9 cellular contexts compared by ENCODE assay signal in the genomic region with DNA sequence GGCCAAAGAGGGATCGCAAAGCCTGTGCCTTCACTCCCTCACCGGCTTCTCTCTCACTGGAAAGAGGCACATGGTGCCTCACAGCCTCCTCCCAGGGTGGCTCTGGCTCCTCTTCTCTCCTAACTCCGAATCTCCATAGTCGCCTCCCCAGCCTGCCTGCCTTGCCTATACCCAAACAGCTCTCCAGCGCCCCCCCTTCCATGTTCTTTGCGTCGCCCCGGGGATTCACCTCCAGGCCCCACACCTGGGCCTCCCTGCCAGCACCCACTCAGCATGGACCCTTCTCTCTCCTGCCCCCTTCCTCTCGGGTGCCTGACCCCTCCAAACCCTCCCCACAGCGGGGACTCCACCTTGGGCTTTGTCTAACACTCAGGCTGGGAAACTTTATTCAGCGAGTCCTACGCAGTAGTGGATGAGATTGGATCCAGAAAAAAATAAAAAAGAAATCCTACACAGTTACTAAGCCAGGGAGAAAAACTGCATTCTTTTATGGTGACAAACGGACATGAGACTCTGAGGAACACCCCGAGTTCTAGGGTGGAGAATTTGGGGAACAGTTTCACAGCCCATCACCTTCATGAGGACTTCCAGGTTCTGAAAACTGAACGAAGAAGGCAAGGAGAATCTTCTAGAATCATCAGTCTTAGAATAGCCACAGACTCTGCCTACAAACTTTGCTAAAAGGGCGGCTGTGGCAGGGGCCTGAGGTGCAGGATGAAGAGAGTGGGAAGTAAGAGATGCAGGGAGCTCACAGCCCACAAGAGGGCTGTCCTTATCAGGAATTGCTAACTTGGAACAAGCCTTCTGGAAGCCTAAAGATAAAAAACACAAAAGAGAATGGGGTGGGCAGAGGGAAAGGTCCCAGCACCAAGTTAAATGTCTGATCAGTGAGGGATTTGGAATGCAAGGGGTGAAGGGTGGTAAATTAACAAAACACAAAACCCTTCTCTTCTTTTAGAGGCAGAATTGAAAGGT. TPM values are rescaled to one million over a fixed set of nuclear protein-coding genes. Genes with fewer than 3 reads are reported as not detected.
DNase-seq lines count a peak whose midpoint lies in the region; ATAC-seq and TF ChIP-seq lines count a peak whose summit lies in the region.
"Had no signal": no experiment of that assay in that cellular context is flagged by ENCODE, and none has a peak within 500 bp of the region (broad histone marks: within the 10 kb centered on the region; RNA-seq: fewer than 3 reads in every experiment).

No MANE protein-coding gene starts in this region.

- H3K4me1 Mint-ChIP-seq in WTC11 (peaks cover 24% of the 10 kb centered on the region), type B pancreatic cell (ENCODE audit: unreplicated experiment) (peaks cover 24% of the 10 kb centered on the region)
- peaks cover 56% of the 10 kb centered on the region for H3K4me1 Mint-ChIP-seq in stimulated activated naive CD8-positive, alpha-beta T cell treated with anti-CD3 and anti-CD28 coated beads, Interleukin-15, amount 100 ng/mL, for 72 hours

- peak; percentile 5 for DNase-seq in SKM-1 (lab: John Stamatoyannopoulos, UW; ENCODE audit: unreplicated experiment)
- DNase-seq in SKM-1 treated with dmso at 0.1 percent for 144 hours (lab: John Stamatoyannopoulos, UW; ENCODE audit: unreplicated experiment) = no peak
- DNase-seq in WTC11 (ENCODE audit: low spot score) = peak; percentile 65
- DNase-seq in inferior parietal cortex (ENCODE audit: extremely low spot score) = peak; percentile 74
- DNase-seq in type B pancreatic cell (ENCODE audit: extremely low spot score, unreplicated experiment) = peak; percentile 63
- no peak for DNase-seq in midbrain (lab: John Stamatoyannopoulos, UW)
- DNase-seq in NOMO-1 treated with dmso at 0.1 percent for 144 hours (lab: John Stamatoyannopoulos, UW; ENCODE audit: unreplicated experiment) = no peak
- no peak for DNase-seq in stimulated activated naive CD8-positive, alpha-beta T cell treated with anti-CD3 and anti-CD28 coated beads, Interleukin-15, amount 100 ng/mL, for 72 hours
- DNase-seq: naive B cell had no signal

- H3K36me3 Mint-ChIP-seq in WTC11 (peaks cover 6% of the 10 kb centered on the region), type B pancreatic cell (peaks cover 4% of the 10 kb centered on the region)

- H3K27ac Mint-ChIP-seq in WTC11 = peak overlapping the region; percentile 61
- peak overlapping the region; percentile 21 for H3K27ac Mint-ChIP-seq in type B pancreatic cell
- H3K27ac Mint-ChIP-seq in stimulated activated naive CD8-positive, alpha-beta T cell treated with anti-CD3 and anti-CD28 coated beads, Interleukin-15, amount 100 ng/mL, for 72 hours = no peak overlapping the region

- POLR2A ChIA-PET in WTC11 (lab: Charles Lee) = no interaction called here

- H3K4me3 Mint-ChIP-seq in WTC11 (no peak overlapping the region), type B pancreatic cell (peak overlapping the region; percentile 24)
- H3K4me3 Mint-ChIP-seq in stimulated activated naive CD8-positive, alpha-beta T cell treated with anti-CD3 and anti-CD28 coated beads, Interleukin-15, amount 100 ng/mL, for 72 hours = no peak overlapping the region

- H3K27me3 Mint-ChIP-seq in WTC11 (ENCODE audit: low read depth) = peaks cover 14% of the 10 kb centered on the region
- no peaks in the 10 kb centered on the region for H3K27me3 Mint-ChIP-seq in type B pancreatic cell
- no peaks in the 10 kb centered on the region for H3K27me3 Mint-ChIP-seq in stimulated activated naive CD8-positive, alpha-beta T cell treated with anti-CD3 and anti-CD28 coated beads, Interleukin-15, amount 100 ng/mL, for 72 hours
- H3K27me3 Mint-ChIP-seq: naive B cell had no signal

- CTCF ChIA-PET in WTC11 (lab: Charles Lee) = interaction anchor here (0.6 to 9.1 kb wide), 25 partner anchors 9 to 304 kb away, joined by 3 to 121 read pairs (median 4); partner anchors contain the start of genes PPIL2 and SDF2L1

- H3K9me3 Mint-ChIP-seq in WTC11 (no peaks in the 10 kb centered on the region), type B pancreatic cell (no peaks in the 10 kb centered on the region)
- H3K9me3 Mint-ChIP-seq in stimulated activated naive CD8-positive, alpha-beta T cell treated with anti-CD3 and anti-CD28 coated beads, Interleukin-15, amount 100 ng/mL, for 72 hours = no peaks in the 10 kb centered on the region
- H3K9me3 Mint-ChIP-seq: naive B cell had no signal

- TF ChIP-seq CTCF in WTC11 (IDR thresholded peaks at IDR 0.05) = no peak
- peak; percentile 70 for TF ChIP-seq CTCF in type B pancreatic cell (conservative IDR thresholded peaks at IDR 0.05)

- peak; percentile 69 for ATAC-seq in WTC11
- no peak for ATAC-seq in stimulated activated naive CD8-positive, alpha-beta T cell treated with anti-CD3 and anti-CD28 coated beads, Interleukin-15, amount 100 ng/mL, for 72 hours

TF ChIP-seq in WTC11, 78 proteins besides CTCF, POLR2A, EP300 and RAD21:
- TF ChIP-seq ZNF423 (CRISPR knock-in tag; IDR thresholded peaks at IDR 0.05) = peak; percentile 90
- TF ChIP-seq PRRX2 (CRISPR knock-in tag; IDR thresholded peaks at IDR 0.05) = no peak
TF ChIP-seq in WTC11: peak in this region for 1.

RNA-seq across cellular contexts. Expression of gene PPM1F, which starts 5.3 kb away (rescaled TPM):
- total RNA-seq in WTC11 (2021) (23.9 to 30.6 TPM (median 28.6 TPM) in 3 replicates), type B pancreatic cell (ENCODE audit: low replicate concordance) (16.9 and 25.1 TPM in 2 replicates)

RNA-seq across cellular contexts. Expression of gene TOP3B, which starts 35.3 kb away (rescaled TPM):
- total RNA-seq in WTC11 (2021) (52.5 to 68.6 TPM (median 52.7 TPM) in 3 replicates), type B pancreatic cell (ENCODE audit: low replicate concordance) (47.7 and 66.3 TPM in 2 replicates)

Comparison
In these comparisons a context has a peak if more than half of its experiments do, and no peak if none do; other contexts are left out.
1. DNase-seq: peak in SKM-1 (single experiment), WTC11 (single experiment), inferior parietal cortex (single experiment) and type B pancreatic cell (single experiment); none in SKM-1 treated with dmso at 0.1 percent for 144 hours (single experiment), midbrain (single experiment), NOMO-1 treated with dmso at 0.1 percent for 144 hours (single experiment) and stimulated activated naive CD8-positive, alpha-beta T cell treated with anti-CD3 and anti-CD28 coated beads, Interleukin-15, amount 100 ng/mL, for 72 hours (0 of 2).
2. H3K27ac Mint-ChIP-seq: peak in WTC11 (single experiment) and type B pancreatic cell (single experiment); none in stimulated activated naive CD8-positive, alpha-beta T cell treated with anti-CD3 and anti-CD28 coated beads, Interleukin-15, amount 100 ng/mL, for 72 hours (0 of 2).